Comparison of ENCODE assay signal across 13 cellular contexts in genomic region chr6:130362128-130362527, GRCh38.
A peak's percentile ranks its signal among the peaks of the same experiment; 100 is the strongest.
DNase-seq lines count a peak whose midpoint lies in the region.
"Had no signal": no experiment of that assay in that cellular context is flagged by ENCODE, and none has a peak within 500 bp of the region (broad histone marks: within the 10 kb centered on the region; RNA-seq: fewer than 3 reads in every experiment).

No MANE protein-coding gene starts in this region.

- DNase-seq in stimulated activated CD4-positive, alpha-beta T cell treated with anti-CD3 and anti-CD28 coated beads, Interleukin-15, amount 100 ng/mL, for 24 hours: peak; percentile 5
- DNase-seq in stimulated activated CD4-positive, alpha-beta T cell treated with anti-CD3 and anti-CD28 coated beads, Interleukin-1b, Interleukin-23, amount 100 ng/mL, for 48 hours: no peak
- peak; percentile 27 for DNase-seq in amniotic epithelial cell (ENCODE audit: low read depth)
- peak; percentile 43 for DNase-seq in iPS-NIHi11 (ENCODE audit: low spot score)
- no peak for DNase-seq in activated gamma-delta T cell (lab: John Stamatoyannopoulos, UW)
- no peak for DNase-seq in NCI-H446 (lab: John Stamatoyannopoulos, UW)
- no peak for DNase-seq in NCI-H2196 treated with DMSO at 0.1 percent for 48 hours (lab: John Stamatoyannopoulos, UW; ENCODE audit: unreplicated experiment)
- no peak for DNase-seq in GM19238 (ENCODE audit: insufficient read length, low spot score)
- DNase-seq: activated CD4-positive, alpha-beta T cell treated with anti-CD3 and anti-CD28 coated beads, Interleukin-2, amount 50 U/mL, for 48 hours; GOT3; NCI-H1436; Peyer's patch; substantia nigra had no signal

Comparison
In these comparisons a context has a peak if more than half of its experiments do, and no peak if none do; other contexts are left out.
1. DNase-seq: peak in stimulated activated CD4-positive, alpha-beta T cell treated with anti-CD3 and anti-CD28 coated beads, Interleukin-15, amount 100 ng/mL, for 24 hours (single experiment), amniotic epithelial cell (single experiment) and iPS-NIHi11 (single experiment); none in stimulated activated CD4-positive, alpha-beta T cell treated with anti-CD3 and anti-CD28 coated beads, Interleukin-1b, Interleukin-23, amount 100 ng/mL, for 48 hours (single experiment), activated gamma-delta T cell (single experiment), NCI-H446 (0 of 2), NCI-H2196 treated with DMSO at 0.1 percent for 48 hours (single experiment) and GM19238 (single experiment).